ENCODE assay signal across 8 cellular contexts in genomic region chr1:157105988-157106812, GRCh38.
DNase-seq lines count a peak whose midpoint lies in the region; ATAC-seq and TF ChIP-seq lines count a peak whose summit lies in the region.

No MANE protein-coding gene starts in this region.

- no peak for TF ChIP-seq CTCF in AG09319 (IDR thresholded peaks at IDR 0.05; ENCODE audit: low read depth, low read length)

- ATAC-seq in GM18867 (IDR thresholded peaks at IDR 0.05; ENCODE audit: unreplicated experiment), result peak; percentile 81
- ATAC-seq in HG03103 (IDR thresholded peaks at IDR 0.05; ENCODE audit: low read depth, unreplicated experiment), result peak; percentile 71
- ATAC-seq in SK-N-SH treated with all-trans-retinoic acid at 6 μM for 48 hours, result peak; percentile 84
- no peak for ATAC-seq in GM18519 (IDR thresholded peaks at IDR 0.05; ENCODE audit: low FRiP score, unreplicated experiment)

- DNase-seq in AG09319 (ENCODE audit: extremely low read depth, low read depth) (peak; percentile 15), germinal center (ENCODE audit: low spot score) (peak; percentile 63), NCI-H1417 treated with DMSO at 0.1 percent for 48 hours (lab: John Stamatoyannopoulos, UW) (no peak)
- DNase-seq in stimulated activated CD8-positive, alpha-beta memory T cell treated with anti-CD3 and anti-CD28 coated beads, Interleukin-2, amount 100 ng/mL, for 48 hours (ENCODE audit: low read depth in 2 of 2), result peak; percentile 22 to 27

TF ChIP-seq in SK-N-SH treated with all-trans-retinoic acid at 6 μM for 48 hours, 23 proteins besides CTCF, POLR2A, EP300 and RAD21:
- TF ChIP-seq ZNF565 (CRISPR knock-in tag; conservative IDR thresholded peaks at IDR 0.05; ENCODE audit: low read depth), result no peak
- TF ChIP-seq CSDC2 (CRISPR knock-in tag; IDR thresholded peaks at IDR 0.05), result no peak
- no peak for TF ChIP-seq OSR1 (CRISPR knock-in tag; IDR thresholded peaks at IDR 0.05)
- TF ChIP-seq PATZ1 (CRISPR knock-in tag; IDR thresholded peaks at IDR 0.05; ENCODE audit: borderline replicate concordance), result no peak
- no peak for TF ChIP-seq CREB5 (CRISPR knock-in tag; IDR thresholded peaks at IDR 0.05; ENCODE audit: low read depth)
- TF ChIP-seq ZNF70 (CRISPR knock-in tag; IDR thresholded peaks at IDR 0.05), result no peak
- TF ChIP-seq TOX (CRISPR knock-in tag; IDR thresholded peaks at IDR 0.05; ENCODE audit: borderline replicate concordance), result no peak
- TF ChIP-seq ZFP3 (CRISPR knock-in tag; IDR thresholded peaks at IDR 0.05), result no peak
- no peak for TF ChIP-seq POU6F1 (CRISPR knock-in tag; IDR thresholded peaks at IDR 0.05; ENCODE audit: borderline replicate concordance, low read depth)
- no peak for TF ChIP-seq ISL1 (CRISPR knock-in tag; IDR thresholded peaks at IDR 0.05)
- no peak for TF ChIP-seq ZFP30 (CRISPR knock-in tag; IDR thresholded peaks at IDR 0.05)
- no peak for TF ChIP-seq SNAI2 (CRISPR knock-in tag; IDR thresholded peaks at IDR 0.05)
